ENCODE assay signal across 8 cellular contexts in genomic region chr15:74307827-74308642, GRCh38. TPM values are rescaled to one million over a fixed set of nuclear protein-coding genes. Genes with fewer than 3 reads are reported as not detected.
A peak's percentile ranks its signal among the peaks of the same experiment; 100 is the strongest.
DNase-seq lines count a peak whose midpoint lies in the region; ATAC-seq lines count a peak whose summit lies in the region.

No MANE protein-coding gene starts in this region.

- no peaks in the 10 kb centered on the region for H3K9me3 Mint-ChIP-seq in activated T-helper 17 cell treated with anti-CD3 and anti-CD28 coated beads, Interleukin-2, amount 50 U/mL, for 72 hours

- H3K27ac Mint-ChIP-seq in activated T-helper 17 cell treated with anti-CD3 and anti-CD28 coated beads, Interleukin-2, amount 50 U/mL, for 72 hours = no peak overlapping the region

- no peaks in the 10 kb centered on the region for H3K36me3 Mint-ChIP-seq in activated T-helper 17 cell treated with anti-CD3 and anti-CD28 coated beads, Interleukin-2, amount 50 U/mL, for 72 hours (ENCODE audit: low read depth)

- DNase-seq in AML-193 (lab: John Stamatoyannopoulos, UW) = peak; percentile 18 to 34
- peak; percentile 66 for DNase-seq in GM19240 (ENCODE audit: insufficient read length, low spot score)
- peak; percentile 83 for DNase-seq in NCI-H2171 treated with DMSO at 0.1 percent for 48 hours (lab: John Stamatoyannopoulos, UW)
- DNase-seq in glomerular visceral epithelial cell (ENCODE audit: extremely low spot score) = peak; percentile 56
- DNase-seq in posterior cingulate gyrus = peak in 9 of 10 donors; percentile 21 to 93 (median 59)
- DNase-seq in activated effector memory CD4-positive, alpha-beta T cell treated with anti-CD3 and anti-CD28 coated beads, Interleukin-2, amount 50 U/mL, for 16 hours = no peak

- H3K4me3 Mint-ChIP-seq in activated T-helper 17 cell treated with anti-CD3 and anti-CD28 coated beads, Interleukin-2, amount 50 U/mL, for 72 hours = no peak overlapping the region

- H3K4me1 Mint-ChIP-seq in activated T-helper 17 cell treated with anti-CD3 and anti-CD28 coated beads, Interleukin-2, amount 50 U/mL, for 72 hours = no peaks in the 10 kb centered on the region

- H3K27me3 Mint-ChIP-seq in activated T-helper 17 cell treated with anti-CD3 and anti-CD28 coated beads, Interleukin-2, amount 50 U/mL, for 72 hours = peaks cover 36% of the 10 kb centered on the region

- intact Hi-C loops in posterior cingulate gyrus (cut with DNase I) = loop anchor here (1.0 kb wide), 1 partner anchor 181 kb away; no protein-coding TSS in a partner anchor

- ATAC-seq in activated T-helper 17 cell treated with anti-CD3 and anti-CD28 coated beads, Interleukin-2, amount 50 U/mL, for 72 hours (replicated peaks) = peak; percentile 73
- no peak for ATAC-seq in GM18519 (IDR thresholded peaks at IDR 0.05; ENCODE audit: low FRiP score, unreplicated experiment)

RNA-seq across cellular contexts. Expression of gene CYP11A1, which starts 59.4 kb away (rescaled TPM):
- not detected for total RNA-seq in activated T-helper 17 cell treated with anti-CD3 and anti-CD28 coated beads, Interleukin-2, amount 50 U/mL, for 72 hours
